ENCODE assay signal across 8 cellular contexts in genomic region chr7:131105294-131105802, GRCh38.
DNase-seq lines count a peak whose midpoint lies in the region; ATAC-seq, FAIRE-seq and TF ChIP-seq lines count a peak whose summit lies in the region.

No MANE protein-coding gene starts in this region.

- DNase-seq in HTR-8/SVneo (ENCODE audit: insufficient read length, low spot score): peak; percentile 28
- no peak for DNase-seq in astrocyte (ENCODE audit: low read depth)
- no peak for DNase-seq in kidney epithelial cell (ENCODE audit: low read depth)
- DNase-seq in stomach: no peak
- DNase-seq in AG08395 (ENCODE audit: low spot score): no peak
- no peak for DNase-seq in GM03348 (ENCODE audit: low spot score)

- TF ChIP-seq EP300 in stomach (IDR thresholded peaks at IDR 0.05): no peak

- H3K4me3 Mint-ChIP-seq in astrocyte (ENCODE audit: unreplicated experiment): peak overlapping the region; percentile 93

- H3K4me3 ChIP-seq in DOHH2 (ENCODE audit: low read length) (peak overlapping the region; percentile 76), astrocyte (ENCODE audit: insufficient read depth, low read depth, low read length) (peak overlapping the region; percentile 57), kidney epithelial cell (ENCODE audit: low read depth, low read length) (peak overlapping the region; percentile 47), stomach (peak overlapping the region; percentile 77 to 93 (median 89))

- H3K27ac Mint-ChIP-seq in astrocyte (ENCODE audit: unreplicated experiment): peak overlapping the region; percentile 89

- H3K4me1 ChIP-seq in DOHH2 (ENCODE audit: control insufficient read depth, low read length) (peaks cover 66% of the 10 kb centered on the region), astrocyte (ENCODE audit: insufficient read depth, low read length) (peaks cover 29% of the 10 kb centered on the region), stomach (peaks cover 22 to 73% (median 60%) of the 10 kb centered on the region in 4 donors)

- peaks cover 33% of the 10 kb centered on the region for H3K4me1 Mint-ChIP-seq in astrocyte (ENCODE audit: low read depth, unreplicated experiment)

- H3K9me3 Mint-ChIP-seq in astrocyte (ENCODE audit: unreplicated experiment): no peaks in the 10 kb centered on the region

- peak overlapping the region; percentile 30 for H3K27ac ChIP-seq in DOHH2 (ENCODE audit: low read depth, low read length)
- H3K27ac ChIP-seq in astrocyte (ENCODE audit: low read depth, low read length): no peak overlapping the region
- peak overlapping the region; percentile 66 to 99 (median 80) for H3K27ac ChIP-seq in stomach

- 2 to 5% (median 4%) methylated on average over 10 to 26 of the region's 26 CpGs for WGBS in stomach, 5 donors

- H3K79me2 ChIP-seq in DOHH2 (ENCODE audit: control insufficient read depth, low read length) (peaks cover 96% of the 10 kb centered on the region), astrocyte (ENCODE audit: insufficient read depth, low read length) (peaks cover 5% of the 10 kb centered on the region)

- H3K4me2 ChIP-seq in DOHH2 (ENCODE audit: low read length) (peak overlapping the region; percentile 90), astrocyte (ENCODE audit: low read length) (peak overlapping the region; percentile 85)

- no peak for FAIRE-seq in HTR-8/SVneo (lab: Jason Lieb, UNC)
- FAIRE-seq in astrocyte (lab: Jason Lieb, UNC): no peak

- H2AFZ ChIP-seq in astrocyte (ENCODE audit: low read depth, low read length): peak overlapping the region; percentile 47

- H3K27me3 ChIP-seq in DOHH2 (ENCODE audit: control insufficient read depth, low read length) (no peaks in the 10 kb centered on the region), astrocyte (ENCODE audit: insufficient read depth, low read length) (no peaks in the 10 kb centered on the region), kidney epithelial cell (ENCODE audit: control insufficient read depth, insufficient read depth, low read length) (no peaks in the 10 kb centered on the region), stomach (no peaks in the 10 kb centered on the region)

- H3K36me3 ChIP-seq in DOHH2 (ENCODE audit: control insufficient read depth, low read length) (peaks cover 78% of the 10 kb centered on the region), astrocyte (ENCODE audit: insufficient read depth, low read length) (no peaks in the 10 kb centered on the region), kidney epithelial cell (ENCODE audit: control insufficient read depth, insufficient read depth, low read length) (no peaks in the 10 kb centered on the region), stomach (peaks cover 0 to 12% (median 2%) of the 10 kb centered on the region in 4 donors)

- H3K36me3 Mint-ChIP-seq in astrocyte (ENCODE audit: low read depth, unreplicated experiment): peaks cover 14% of the 10 kb centered on the region

- no peak for ATAC-seq in GM18511 (IDR thresholded peaks at IDR 0.05; ENCODE audit: unreplicated experiment)

- H3K27me3 Mint-ChIP-seq in astrocyte (ENCODE audit: low read depth, unreplicated experiment): no peaks in the 10 kb centered on the region

- peak overlapping the region; percentile 72 for H3K9ac ChIP-seq in astrocyte (ENCODE audit: low read length)

- peaks cover 41% of the 10 kb centered on the region for H4K20me1 ChIP-seq in DOHH2 (ENCODE audit: control insufficient read depth, insufficient read depth, low read depth, low read length)
- peaks cover 33% of the 10 kb centered on the region for H4K20me1 ChIP-seq in astrocyte (ENCODE audit: insufficient read depth, low read length)

- intact Hi-C loops in stomach (cut with DNase I; ENCODE audit: low total_unique reads): no loop called here

- no peak for TF ChIP-seq POLR2A in stomach (IDR thresholded peaks at IDR 0.05)

- no peaks in the 10 kb centered on the region for H3K9me3 ChIP-seq in DOHH2 (ENCODE audit: control insufficient read depth, insufficient read depth, low read length)
- no peaks in the 10 kb centered on the region for H3K9me3 ChIP-seq in astrocyte (ENCODE audit: insufficient read depth, low read depth, low read length)
- no peaks in the 10 kb centered on the region for H3K9me3 ChIP-seq in stomach

- H3F3A ChIP-seq in DOHH2 (ENCODE audit: control insufficient read depth, insufficient read depth): peaks cover 22% of the 10 kb centered on the region

- H3K9me2 ChIP-seq in DOHH2 (replicated peaks; ENCODE audit: control insufficient read depth, low read length): no peaks in the 10 kb centered on the region

- no peak for TF ChIP-seq CTCF in DOHH2 (IDR thresholded peaks at IDR 0.05; ENCODE audit: low read depth, low read length, poor library complexity, severe bottlenecking)
- TF ChIP-seq CTCF in astrocyte (IDR thresholded peaks at IDR 0.05; ENCODE audit: insufficient read depth, low read depth, low read length): no peak
- no peak for TF ChIP-seq CTCF in kidney epithelial cell (IDR thresholded peaks at IDR 0.05; ENCODE audit: insufficient read depth, low read length, poor library complexity, severe bottlenecking)
- TF ChIP-seq CTCF in stomach (IDR thresholded peaks at IDR 0.05): no peak
